In genomic region chr12:26832817-26833691, GRCh38 we compare ENCODE assay signal across 1 cellular context.
TF ChIP-seq lines count a peak whose summit lies in the region.

ITPR2 (minus strand) TSS chr12:26833194; CDS start chr12:26832781, 413 bp downstream.

TF ChIP-seq in HepG2, 621 proteins besides CTCF, POLR2A, EP300 and RAD21 (continued from another document and continues in another):
- TF ChIP-seq ZNF142 (CRISPR knock-in tag; IDR thresholded peaks at IDR 0.05) (0 out of 2 replicates have a peak, but pooled peaks have one; percentile 3), AFF4 (CRISPR knock-in tag; IDR thresholded peaks at IDR 0.05) (peak; percentile 84; the same call in 1 of the 2 replicates), ZNF281 (CRISPR knock-in tag; IDR thresholded peaks at IDR 0.05; ENCODE audit: borderline replicate concordance) (peak; percentile 15; the same call in 1 of the 2 replicates), ZNF225 (CRISPR knock-in tag; IDR thresholded peaks at IDR 0.05) (no peak; the same call in 1 of the 2 replicates), ZC3H13 (CRISPR knock-in tag; IDR thresholded peaks at IDR 0.05) (peak; percentile 87; the same call in 1 of the 2 replicates), SP1 (IDR thresholded peaks at IDR 0.05) (no peak), SP1 (CRISPR knock-in tag; IDR thresholded peaks at IDR 0.05) (peak; percentile 22; the same call in 1 of the 2 replicates), TERF1 (CRISPR knock-in tag; IDR thresholded peaks at IDR 0.05) (no peak), ZFP36 (IDR thresholded peaks at IDR 0.05; ENCODE audit: borderline replicate concordance, low read depth, low read length, partially characterized antibody) (no peak), ZNF639 (CRISPR knock-in tag; conservative IDR thresholded peaks at IDR 0.05) (peak; percentile 23), ZNF800 (CRISPR knock-in tag; IDR thresholded peaks at IDR 0.05) (peak; percentile 31; the same call in 1 of the 2 replicates), ZNF652 (CRISPR knock-in tag; IDR thresholded peaks at IDR 0.05; ENCODE audit: borderline replicate concordance, low read depth) (no peak), TRAFD1 (CRISPR knock-in tag; IDR thresholded peaks at IDR 0.05; ENCODE audit: borderline replicate concordance) (no peak), NFKBIZ (CRISPR knock-in tag; IDR thresholded peaks at IDR 0.05) (no peak; the same call in 1 of the 2 replicates), TFDP2 (CRISPR knock-in tag; IDR thresholded peaks at IDR 0.05) (peak; percentile 60; the same call in 1 of the 2 replicates), HDAC1 (CRISPR knock-in tag; IDR thresholded peaks at IDR 0.05) (peak; percentile 73), E2F2 (CRISPR knock-in tag; IDR thresholded peaks at IDR 0.05; ENCODE audit: borderline replicate concordance) (no peak), ZNF275 (CRISPR knock-in tag; IDR thresholded peaks at IDR 0.05; ENCODE audit: borderline replicate concordance) (0 out of 2 replicates have a peak, but pooled peaks have one; percentile 69), PCBP2 (optimal IDR thresholded peaks at IDR 0.05; ENCODE audit: low read depth, low read length, poor library complexity, severe bottlenecking) (no peak)
